In genomic region chr9:89493671-89494070, GRCh38 we compare ENCODE assay signal across 1 cellular context.
TF ChIP-seq lines count a peak whose summit lies in the region.

No MANE protein-coding gene starts in this region.

TF ChIP-seq in HepG2, 621 proteins besides CTCF, POLR2A, EP300 and RAD21 (continued from another document):
- TF ChIP-seq DBP (CRISPR knock-in tag; IDR thresholded peaks at IDR 0.05; ENCODE audit: not compliant biosample characterization) = no peak
TF ChIP-seq in HepG2: peak in this region for 1.
